In genomic region chr15:39172380-39173281, GRCh38 we compare ENCODE assay signal across 8 cellular contexts.
DNase-seq lines count a peak whose midpoint lies in the region; ATAC-seq, FAIRE-seq and TF ChIP-seq lines count a peak whose summit lies in the region.

No MANE protein-coding gene starts in this region.

- BruUV-seq in K562 (replicated peaks; lab: Mats Ljungman, UMichigan), result no TSS peak

- H4K20me1 ChIP-seq in K562 (replicated peaks; ENCODE audit: control insufficient read depth, insufficient read depth, low read length) (no peaks in the 10 kb centered on the region), keratinocyte (ENCODE audit: control insufficient read depth, extremely low read depth, insufficient read depth, low read length) (no peaks in the 10 kb centered on the region)

- no peak overlapping the region for H3K27ac ChIP-seq in K562 (ENCODE audit: extremely low read depth, low read depth, low read length)
- H3K27ac ChIP-seq in keratinocyte (ENCODE audit: control insufficient read depth, insufficient read depth, low read length), result peak overlapping the region; percentile 74
- peak overlapping the region in 7 of 8 donors; percentile 10 to 62 (median 56) for H3K27ac ChIP-seq in spleen

- H3K27me3 ChIP-seq in K562 (ENCODE audit: control insufficient read depth in 2 of 2, insufficient read depth in 2 of 2, low read length in 2 of 2) (peaks cover 6 to 7% of the 10 kb centered on the region in 2 experiments; a peak in 2 of 5 replicates), keratinocyte (ENCODE audit: control insufficient read depth, extremely low read depth, insufficient read depth, low read length) (no peaks in the 10 kb centered on the region), spleen (replicated peaks in 1 of 7) (no peaks in the 10 kb centered on the region)

- no peaks in the 10 kb centered on the region for H3K79me2 ChIP-seq in K562 (ENCODE audit: control insufficient read depth, insufficient read depth, low read length)
- H3K79me2 ChIP-seq in keratinocyte (ENCODE audit: control insufficient read depth, insufficient read depth, low read length), result no peaks in the 10 kb centered on the region

- ATAC-seq in HG03025 (IDR thresholded peaks at IDR 0.05; ENCODE audit: low FRiP score, unreplicated experiment), result peak; percentile 57
- ATAC-seq in K562, result peak; percentile 34; the same call in 1 of the 3 replicates
- no peak for ATAC-seq in HG02642 (IDR thresholded peaks at IDR 0.05; ENCODE audit: poor library complexity, unreplicated experiment)

- intact Hi-C loops in K562 (cut with micrococcal nuclease) (loop anchor here (2.0 to 10.0 kb wide), 5 partner anchors 46 to 585 kb away; partner anchors contain the start of gene THBS1), spleen (cut with DNase I; ENCODE audit: low total_unique reads) (no loop called here)

- H2AFZ ChIP-seq in K562 (ENCODE audit: low read depth, low read length), result no peak overlapping the region
- H2AFZ ChIP-seq in keratinocyte (ENCODE audit: control insufficient read depth, low read length), result peak overlapping the region; percentile 32

- H3K9ac ChIP-seq in K562 (ENCODE audit: insufficient read depth in 1 of 2, low read depth in 2 of 2, low read length in 2 of 2) (no peak overlapping the region; a peak in 1 of 4 replicates), keratinocyte (ENCODE audit: control insufficient read depth, extremely low read depth, insufficient read depth, low read length) (peak overlapping the region; percentile 38)

- TF ChIP-seq POLR2A in K562 (conservative IDR thresholded peaks at IDR 0.05) (no peak), spleen (IDR thresholded peaks at IDR 0.05) (no peak)

- no peak for TF ChIP-seq EP300 in K562 (IDR thresholded peaks at IDR 0.05; ENCODE audit: low read length)

- H3K4me2 ChIP-seq in K562 (ENCODE audit: insufficient read depth, low read length) (no peak overlapping the region; the same call in 1 of the 2 replicates), keratinocyte (ENCODE audit: control insufficient read depth, extremely low read depth, insufficient read depth, low read depth, low read length) (peak overlapping the region; percentile 2)

- TF ChIP-seq CTCF in K562 (IDR thresholded peaks at IDR 0.05 in 2 of 3, conservative IDR thresholded peaks at IDR 0.05 in 1 of 3; ENCODE audit: insufficient read depth in 2 of 3, low read depth in 1 of 3, low read length in 3 of 3) (no peak), keratinocyte (optimal IDR thresholded peaks at IDR 0.05 in 1 of 3, IDR thresholded peaks at IDR 0.05 in 1 of 3, conservative IDR thresholded peaks at IDR 0.05 in 1 of 3; ENCODE audit: extremely low read depth in 1 of 3, insufficient read depth in 2 of 3, low read length in 3 of 3) (no peak), spleen (IDR thresholded peaks at IDR 0.05 in 8 of 11, conservative IDR thresholded peaks at IDR 0.05 in 3 of 11) (peak in 1 of 11 experiments; percentile 0)

- under 1% methylated on average over 17 of the region's 17 CpGs for WGBS in K562 (ENCODE audit: insufficient coverage, low coverage, missing lambda C conversion rate)
- 56 to 80% (median 71%) methylated on average over 17 of the region's 17 CpGs for WGBS in spleen, 5 donors

- CTCF ChIA-PET in K562 (lab: Yijun Ruan, JAX; ENCODE audit: low intra/inter-chr PET ratio), result interaction anchor here (1.6 kb wide), 1 partner anchor 407 kb away, joined by 7 read pairs; no protein-coding TSS in a partner anchor

- FAIRE-seq in K562 (lab: Jason Lieb, UNC) (no peak), keratinocyte (lab: Jason Lieb, UNC) (peak; percentile 23)

- DNase-seq in K562 (ENCODE audit: extremely low read depth in 1 of 4, low spot score in 3 of 4) (no peak), keratinocyte (ENCODE audit: low read depth, low spot score) (no peak), spleen (no peak), NCI-H1092 treated with DMSO at 0.1 percent for 48 hours (lab: John Stamatoyannopoulos, UW) (no peak), AG08395 (ENCODE audit: low spot score) (no peak)
- no peak for DNase-seq in stimulated activated CD4-positive, alpha-beta T cell treated with anti-CD3 and anti-CD28 coated beads, Interleukin-4, amount 100 ng/mL, for 24 hours

- TF ChIP-seq RAD21 in K562 (CRISPR knock-in tag; conservative IDR thresholded peaks at IDR 0.05 in 1 of 2, IDR thresholded peaks at IDR 0.05 in 1 of 2), result no peak

- dilution Hi-C loops in keratinocyte (cut with MboI; ENCODE audit: extremely low pct_ligation_motif_present, low sequenced_read_pairs), result no loop called here

- H3K4me3 ChIP-seq in K562, result no peak overlapping the region
- no peak overlapping the region for H3K4me3 ChIP-seq in keratinocyte (ENCODE audit: control insufficient read depth in 2 of 3, extremely low read depth in 1 of 3, insufficient read depth in 2 of 3, low read depth in 1 of 3, low read length in 3 of 3)
- peak overlapping the region in 1 of 8 donors; percentile 2 for H3K4me3 ChIP-seq in spleen

- no peaks in the 10 kb centered on the region for H3K9me3 ChIP-seq in K562 (replicated peaks; ENCODE audit: control insufficient read depth, insufficient read depth, low read depth, low read length)
- H3K9me3 ChIP-seq in keratinocyte (ENCODE audit: control insufficient read depth, low read depth, low read length), result no peaks in the 10 kb centered on the region
- H3K9me3 ChIP-seq in spleen, result no peaks in the 10 kb centered on the region

- peaks cover 0 to 3% of the 10 kb centered on the region in 2 experiments; a peak in 1 of 5 replicates for H3K4me1 ChIP-seq in K562 (replicated peaks in 1 of 2; ENCODE audit: control insufficient read depth in 2 of 2, insufficient read depth in 2 of 2, low read length in 2 of 2)
- H3K4me1 ChIP-seq in keratinocyte (ENCODE audit: control insufficient read depth, extremely low read depth, insufficient read depth, low read length), result peaks cover 34% of the 10 kb centered on the region
- peaks cover 0 to 6% (median 0%) of the 10 kb centered on the region in 6 donors for H3K4me1 ChIP-seq in spleen

- in situ Hi-C loops in K562 (cut with MboI), result no loop called here

- H3K36me3 ChIP-seq in K562 (ENCODE audit: control insufficient read depth, insufficient read depth, low read length) (no peaks in the 10 kb centered on the region), keratinocyte (ENCODE audit: control insufficient read depth in 2 of 2, extremely low read depth in 1 of 2, insufficient read depth in 2 of 2, low read length in 2 of 2) (no peaks in the 10 kb centered on the region), spleen (no peaks in the 10 kb centered on the region)

- POLR2A ChIA-PET in K562 (lab: Yijun Ruan, JAX), result interaction anchor here (0.6 to 0.9 kb wide), 2 partner anchors 11 to 15 kb away, joined by 3 to 4 read pairs; no protein-coding TSS in a partner anchor

- H3K9me1 ChIP-seq in K562 (ENCODE audit: control insufficient read depth, insufficient read depth, low read length), result no peaks in the 10 kb centered on the region
- no peaks in the 10 kb centered on the region for H3K9me1 ChIP-seq in keratinocyte (ENCODE audit: control insufficient read depth, extremely low read depth, insufficient read depth, low read length)

TF ChIP-seq in K562, 482 proteins besides CTCF, POLR2A, EP300 and RAD21:
- TF ChIP-seq ZBTB8A (IDR thresholded peaks at IDR 0.05; ENCODE audit: partially characterized antibody) (no peak), ZNF384 (IDR thresholded peaks at IDR 0.05; ENCODE audit: low read depth, low read length) (no peak), SRF (CRISPR knock-in tag; IDR thresholded peaks at IDR 0.05) (no peak), FOSL1 (tag; conservative IDR thresholded peaks at IDR 0.05) (peak; percentile 14; the same call in 1 of the 2 replicates)
